Comparison of ENCODE assay signal across 28 cellular contexts in the genomic region with DNA sequence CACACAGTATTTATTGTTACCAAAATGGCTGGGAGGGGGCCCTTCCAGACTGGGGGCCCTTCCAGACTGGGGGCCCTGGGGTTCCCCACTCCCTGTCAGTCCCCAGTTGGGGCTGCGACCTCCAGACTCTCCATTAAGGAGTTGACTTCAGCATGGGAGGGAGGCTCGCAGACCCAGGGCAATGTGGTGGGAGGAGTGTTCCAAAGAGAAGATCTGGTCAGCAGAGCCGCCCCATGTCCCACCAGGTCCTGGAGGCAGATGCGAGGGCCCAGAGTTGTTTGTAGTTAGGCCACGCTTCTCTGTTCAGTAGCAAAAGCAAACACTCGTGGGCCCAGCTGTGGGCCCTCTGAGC.
"Had no signal": no experiment of that assay in that cellular context is flagged by ENCODE, and none has a peak within 500 bp of the region (broad histone marks: within the 10 kb centered on the region; RNA-seq: fewer than 3 reads in every experiment).

No MANE protein-coding gene starts in this region.

- H3K4me1 Mint-ChIP-seq: immature natural killer cell; naive thymus-derived CD8-positive, alpha-beta T cell; stimulated activated naive B cell treated with anti-CD40 and anti-IgM and Interleukin-4, amounts not matched to agents 10 μg/mL and 1 μg/mL and 100 μg/mL, for 72 hours had no signal

- H3K36me3 ChIP-seq: heart left ventricle, left ventricle myocardium inferior, lower lobe of right lung, neutrophil, ovary, right atrium auricular region, right lobe of liver, stomach, tibial nerve, vagina had no signal

- ATAC-seq: naive thymus-derived CD8-positive, alpha-beta T cell; stimulated activated naive B cell treated with anti-CD40 and anti-IgM and Interleukin-4, amounts not matched to agents 10 μg/mL and 1 μg/mL and 100 μg/mL, for 72 hours; stimulated activated naive CD8-positive, alpha-beta T cell treated with anti-CD3 and anti-CD28 coated beads, Interleukin-15, Interleukin-2, amounts not matched to agents 100 U/mL and 50 U/mL, for 24 hours had no signal

- DNase-seq: hypothalamus; immature natural killer cell; left ventricle myocardium inferior; lower lobe of right lung; mammary epithelial cell; mesenchymal stem cell; occipital lobe; ovary; stimulated activated CD4-positive, alpha-beta T cell treated with anti-CD3 and anti-CD28 coated beads, Interleukin-1b, Interleukin-23, amount 100 ng/mL, for 48 hours; stimulated activated CD4-positive, alpha-beta T cell treated with anti-CD3 and anti-CD28 coated beads, Interleukin-2, amount 100 ng/mL, for 48 hours; stimulated activated CD4-positive, alpha-beta T cell treated with anti-CD3 and anti-CD28 coated beads, Interleukin-4, amount 100 ng/mL, for 4 hours; stimulated activated CD8-positive, alpha-beta memory T cell treated with anti-CD3 and anti-CD28 coated beads, Interleukin-4, amount 100 ng/mL, for 48 hours; stimulated activated naive B cell treated with anti-CD40 and anti-IgM and Interleukin-4, amounts not matched to agents 10 μg/mL and 1 μg/mL and 100 μg/mL, for 72 hours; stimulated activated naive CD8-positive, alpha-beta T cell treated with anti-CD3 and anti-CD28 coated beads, Interleukin-15, Interleukin-2, amounts not matched to agents 100 U/mL and 50 U/mL, for 24 hours; stomach had no signal

- H3K4me2 ChIP-seq: smooth muscle cell had no signal

- H3K36me3 Mint-ChIP-seq: naive thymus-derived CD8-positive, alpha-beta T cell; stimulated activated naive B cell treated with anti-CD40 and anti-IgM and Interleukin-4, amounts not matched to agents 10 μg/mL and 1 μg/mL and 100 μg/mL, for 72 hours; type B pancreatic cell had no signal

- H3K9me3 ChIP-seq: lower lobe of right lung, neutrophil, ovary, right atrium auricular region, right lobe of liver, vagina had no signal

- H3K9me3 Mint-ChIP-seq: neural crest cell, type B pancreatic cell had no signal

- H3K4me3 ChIP-seq: heart left ventricle, left ventricle myocardium inferior, lower lobe of right lung, ovary, right atrium auricular region, right lobe of liver, smooth muscle cell, stomach, tibial nerve, vagina had no signal

- H3K4me3 Mint-ChIP-seq: immature natural killer cell; naive thymus-derived CD8-positive, alpha-beta T cell; nephron; neural crest cell; stimulated activated naive B cell treated with anti-CD40 and anti-IgM and Interleukin-4, amounts not matched to agents 10 μg/mL and 1 μg/mL and 100 μg/mL, for 72 hours; type B pancreatic cell had no signal

- H3K27me3 Mint-ChIP-seq: naive thymus-derived CD8-positive, alpha-beta T cell; progenitor cell of endocrine pancreas; stimulated activated naive B cell treated with anti-CD40 and anti-IgM and Interleukin-4, amounts not matched to agents 10 μg/mL and 1 μg/mL and 100 μg/mL, for 72 hours; type B pancreatic cell had no signal

- H3K27me3 ChIP-seq: heart left ventricle, neutrophil, ovary, right atrium auricular region, right lobe of liver, stomach, tibial nerve, vagina had no signal

- H3K4me1 ChIP-seq: right lobe of liver had no signal

- FAIRE-seq: islet of Langerhans had no signal

- H3K27ac ChIP-seq: heart left ventricle, left ventricle myocardium inferior, lower lobe of right lung, neutrophil, ovary, right atrium auricular region, right lobe of liver, stomach, tibial nerve, vagina had no signal

- H3K27ac Mint-ChIP-seq: immature natural killer cell; naive thymus-derived CD8-positive, alpha-beta T cell; nephron; progenitor cell of endocrine pancreas; stimulated activated naive B cell treated with anti-CD40 and anti-IgM and Interleukin-4, amounts not matched to agents 10 μg/mL and 1 μg/mL and 100 μg/mL, for 72 hours; type B pancreatic cell had no signal
